In the genomic region with DNA sequence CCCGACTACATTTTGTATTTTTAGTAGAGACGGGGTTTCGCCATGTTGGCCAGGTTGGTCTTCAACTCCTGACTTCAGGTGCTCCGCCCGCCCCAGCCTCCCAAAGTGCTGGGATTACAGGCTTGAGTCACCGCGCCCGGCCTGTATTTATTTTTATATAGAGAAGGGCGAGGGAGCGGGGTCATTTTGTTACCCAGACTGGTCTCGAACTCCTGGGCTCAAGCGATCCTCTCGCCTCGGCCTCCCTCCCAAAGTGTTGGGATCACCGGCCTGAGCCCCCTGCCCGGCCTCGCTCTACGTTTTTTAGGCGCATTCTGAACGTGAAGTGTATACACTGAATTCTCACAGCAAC, we compare ENCODE assay signal across 8 cellular contexts. TPM values are rescaled to one million over a fixed set of nuclear protein-coding genes. Genes with fewer than 3 reads are reported as not detected.
DNase-seq lines count a peak whose midpoint lies in the region; ATAC-seq and TF ChIP-seq lines count a peak whose summit lies in the region.

No MANE protein-coding gene starts in this region.

- peaks cover 12% of the 10 kb centered on the region for H3K4me1 ChIP-seq in rectal smooth muscle tissue (ENCODE audit: control insufficient read depth, insufficient read depth, low read length)

- H3K36me3 ChIP-seq in GM06990 (ENCODE audit: control insufficient read depth, insufficient read depth, low read length) = peaks cover 1% of the 10 kb centered on the region; the same call in 1 of the 2 replicates
- H3K36me3 ChIP-seq in WERI-Rb-1 = peaks cover 32% of the 10 kb centered on the region
- no peaks in the 10 kb centered on the region for H3K36me3 ChIP-seq in rectal smooth muscle tissue (ENCODE audit: control insufficient read depth, insufficient read depth, low read length)

- no peaks in the 10 kb centered on the region for H3K27me3 ChIP-seq in GM06990 (replicated peaks; ENCODE audit: control insufficient read depth, insufficient read depth, low read length)
- H3K27me3 ChIP-seq in WERI-Rb-1 (ENCODE audit: insufficient read depth, low read depth, severe bottlenecking) = no peaks in the 10 kb centered on the region
- no peaks in the 10 kb centered on the region for H3K27me3 ChIP-seq in rectal smooth muscle tissue (ENCODE audit: control insufficient read depth, insufficient read depth, low read length)

- H3K27ac ChIP-seq in WERI-Rb-1 (peak overlapping the region; percentile 96), rectal smooth muscle tissue (ENCODE audit: low read depth, low read length) (peak overlapping the region; percentile 96)

- DNase-seq in GM06990 (ENCODE audit: extremely low read depth, insufficient read length) = no peak
- no peak for DNase-seq in WERI-Rb-1
- no peak for DNase-seq in fibroblast of villous mesenchyme (ENCODE audit: low read depth)
- DNase-seq in DMS 273 treated with DMSO at 0.1 percent for 48 hours (lab: John Stamatoyannopoulos, UW) = no peak
- no peak for DNase-seq in GDM1 (lab: John Stamatoyannopoulos, UW)
- no peak for DNase-seq in NCI-H2227 (lab: John Stamatoyannopoulos, UW; ENCODE audit: unreplicated experiment)

- H3K4me3 ChIP-seq in GM06990 (replicated peaks; ENCODE audit: low read depth, low read length) (peak overlapping the region; percentile 51), WERI-Rb-1 (ENCODE audit: low read depth, low read length) (peak overlapping the region; percentile 97), fibroblast of villous mesenchyme (ENCODE audit: low read depth, low read length) (peak overlapping the region; percentile 78), rectal smooth muscle tissue (ENCODE audit: low read length) (peak overlapping the region; percentile 87)

- peak overlapping the region; percentile 89 for H3K9ac ChIP-seq in rectal smooth muscle tissue (ENCODE audit: low read length)

- no peaks in the 10 kb centered on the region for H3K9me3 ChIP-seq in WERI-Rb-1 (ENCODE audit: severe bottlenecking)

- no peak for TF ChIP-seq CTCF in GM06990 (IDR thresholded peaks at IDR 0.05; ENCODE audit: insufficient read depth, low read length, poor library complexity, severe bottlenecking)
- TF ChIP-seq CTCF in WERI-Rb-1 (IDR thresholded peaks at IDR 0.05; ENCODE audit: low read depth, low read length) = no peak
- no peak for TF ChIP-seq CTCF in fibroblast of villous mesenchyme (IDR thresholded peaks at IDR 0.05; ENCODE audit: insufficient read depth, low read depth, low read length)

- no peak for ATAC-seq in GM21723 (IDR thresholded peaks at IDR 0.05; ENCODE audit: unreplicated experiment)

RNA-seq across cellular contexts. Expression of gene PPP4R2, which starts 0.5 kb away (rescaled TPM):
- 62.2 and 105 TPM in 2 replicates for total RNA-seq in fibroblast of villous mesenchyme
